ENCODE assay signal across 24 cellular contexts in genomic region chr16:1169285-1170075, GRCh38. TPM values are rescaled to one million over a fixed set of nuclear protein-coding genes. Genes with fewer than 3 reads are reported as not detected.
DNase-seq lines count a peak whose midpoint lies in the region; ATAC-seq and TF ChIP-seq lines count a peak whose summit lies in the region.
"Had no signal": no experiment of that assay in that cellular context is flagged by ENCODE, and none has a peak within 500 bp of the region (broad histone marks: within the 10 kb centered on the region; RNA-seq: fewer than 3 reads in every experiment).

No MANE protein-coding gene starts in this region.

- H3K4me1 Mint-ChIP-seq in activated CD8-positive, alpha-beta T cell treated with anti-CD3 and anti-CD28 coated beads, Interleukin-2, amount 10 ng/mL, durations not matched to agents 7 days and 5 days (ENCODE audit: low read depth) = no peaks in the 10 kb centered on the region
- H3K4me1 Mint-ChIP-seq: activated CD4-positive, alpha-beta T cell treated with anti-CD3 and anti-CD28 coated beads, Interleukin-2, amount 10 ng/mL, durations not matched to agents 7 days and 5 days; CD4-positive, CD25-positive, alpha-beta regulatory T cell; stimulated activated effector memory CD8-positive, alpha-beta T cell treated with anti-CD3 and anti-CD28 coated beads, Interleukin-12 subunit alpha, Interleukin-12 subunit beta, amount 100 ng/mL, for 72 hours had no signal

- peak overlapping the region in 6 of 12 donors; percentile 19 to 90 (median 30) for H3K27ac ChIP-seq in heart left ventricle
- peak overlapping the region; percentile 51 for H3K27ac ChIP-seq in left ventricle myocardium inferior (replicated peaks)
- peak overlapping the region; percentile 64 to 67 for H3K27ac ChIP-seq in prostate gland
- no peak overlapping the region for H3K27ac ChIP-seq in aorta (ENCODE audit: low read depth in 1 of 2, low read length in 2 of 2)
- H3K27ac ChIP-seq: A549, spleen had no signal

- 28 to 63% (median 55%) methylated on average over 12 to 45 of the region's 45 CpGs for WGBS in heart left ventricle, 4 donors
- 59% methylated on average over 45 of the region's 45 CpGs for WGBS in prostate gland
- WGBS in aorta, 2 donors = 38 to 41% methylated on average over 40 to 45 of the region's 45 CpGs

- H3K27ac Mint-ChIP-seq in activated CD8-positive, alpha-beta T cell treated with anti-CD3 and anti-CD28 coated beads, Interleukin-2, amount 10 ng/mL, durations not matched to agents 7 days and 5 days = no peak overlapping the region
- H3K27ac Mint-ChIP-seq: activated CD4-positive, alpha-beta T cell treated with anti-CD3 and anti-CD28 coated beads, Interleukin-2, amount 10 ng/mL, durations not matched to agents 7 days and 5 days; activated naive CD4-positive, alpha-beta T cell treated with anti-CD3 and anti-CD28 coated beads for 36 hours; CD4-positive, CD25-positive, alpha-beta regulatory T cell; stimulated activated effector memory CD8-positive, alpha-beta T cell treated with anti-CD3 and anti-CD28 coated beads, Interleukin-12 subunit alpha, Interleukin-12 subunit beta, amount 100 ng/mL, for 72 hours had no signal

- H3K27me3 Mint-ChIP-seq in activated CD8-positive, alpha-beta T cell treated with anti-CD3 and anti-CD28 coated beads, Interleukin-2, amount 10 ng/mL, durations not matched to agents 7 days and 5 days (ENCODE audit: low read depth) = no peaks in the 10 kb centered on the region
- H3K27me3 Mint-ChIP-seq: activated CD4-positive, alpha-beta T cell treated with anti-CD3 and anti-CD28 coated beads, Interleukin-2, amount 10 ng/mL, durations not matched to agents 7 days and 5 days; CD4-positive, CD25-positive, alpha-beta regulatory T cell had no signal

- H3K36me3 ChIP-seq in heart left ventricle (no peaks in the 10 kb centered on the region), left ventricle myocardium inferior (no peaks in the 10 kb centered on the region), prostate gland (no peaks in the 10 kb centered on the region), aorta (ENCODE audit: control insufficient read depth in 1 of 2, insufficient read depth in 2 of 2, low read length in 1 of 2) (no peaks in the 10 kb centered on the region)
- H3K36me3 ChIP-seq: spleen had no signal

- peak; percentile 16 to 59 (median 42) for ATAC-seq in heart left ventricle
- ATAC-seq in aorta (ENCODE audit: low FRiP score) = peak; percentile 40
- no peak for ATAC-seq in activated CD8-positive, alpha-beta T cell treated with anti-CD3 and anti-CD28 coated beads, Interleukin-2, amount 10 ng/mL, durations not matched to agents 7 days and 5 days
- ATAC-seq in GM21423 (IDR thresholded peaks at IDR 0.05; ENCODE audit: unreplicated experiment) = no peak
- ATAC-seq: A549; stimulated activated effector memory CD8-positive, alpha-beta T cell treated with anti-CD3 and anti-CD28 coated beads, Interleukin-12 subunit alpha, Interleukin-12 subunit beta, amount 100 ng/mL, for 72 hours had no signal

- TF ChIP-seq POLR2A in heart left ventricle (IDR thresholded peaks at IDR 0.05) (no peak), prostate gland (IDR thresholded peaks at IDR 0.05) (no peak)

- no peak overlapping the region for H3K4me3 Mint-ChIP-seq in activated CD8-positive, alpha-beta T cell treated with anti-CD3 and anti-CD28 coated beads, Interleukin-2, amount 10 ng/mL, durations not matched to agents 7 days and 5 days
- H3K4me3 Mint-ChIP-seq: activated CD4-positive, alpha-beta T cell treated with anti-CD3 and anti-CD28 coated beads, Interleukin-2, amount 10 ng/mL, durations not matched to agents 7 days and 5 days; activated naive CD4-positive, alpha-beta T cell treated with anti-CD3 and anti-CD28 coated beads for 36 hours; CD4-positive, CD25-positive, alpha-beta regulatory T cell; H9; stimulated activated effector memory CD8-positive, alpha-beta T cell treated with anti-CD3 and anti-CD28 coated beads, Interleukin-12 subunit alpha, Interleukin-12 subunit beta, amount 100 ng/mL, for 72 hours had no signal

- CTCF ChIA-PET in activated CD8-positive, alpha-beta T cell treated with anti-CD3 and anti-CD28 coated beads, Interleukin-2, amount 10 ng/mL, durations not matched to agents 7 days and 5 days (lab: Charles Lee) = no interaction called here

- H3K36me3 Mint-ChIP-seq in activated CD8-positive, alpha-beta T cell treated with anti-CD3 and anti-CD28 coated beads, Interleukin-2, amount 10 ng/mL, durations not matched to agents 7 days and 5 days (ENCODE audit: low read depth) = no peaks in the 10 kb centered on the region
- H3K36me3 Mint-ChIP-seq: CD4-positive, CD25-positive, alpha-beta regulatory T cell; stimulated activated effector memory CD8-positive, alpha-beta T cell treated with anti-CD3 and anti-CD28 coated beads, Interleukin-12 subunit alpha, Interleukin-12 subunit beta, amount 100 ng/mL, for 72 hours had no signal

- H3K4me1 ChIP-seq in heart left ventricle = peaks cover 0 to 12% (median 0%) of the 10 kb centered on the region in 12 donors
- no peaks in the 10 kb centered on the region for H3K4me1 ChIP-seq in left ventricle myocardium inferior
- no peaks in the 10 kb centered on the region for H3K4me1 ChIP-seq in prostate gland (replicated peaks)
- no peaks in the 10 kb centered on the region for H3K4me1 ChIP-seq in aorta (ENCODE audit: control insufficient read depth in 1 of 2, insufficient read depth in 2 of 2, low read length in 2 of 2)
- H3K4me1 ChIP-seq: spleen had no signal

- POLR2A ChIA-PET in activated CD8-positive, alpha-beta T cell treated with anti-CD3 and anti-CD28 coated beads, Interleukin-2, amount 10 ng/mL, durations not matched to agents 7 days and 5 days (lab: Charles Lee) = no interaction called here

- intact Hi-C loops in heart left ventricle (cut with DNase I) (no loop called here), cardiac septum (cut with DNase I) (no loop called here), left ventricle myocardium inferior (cut with micrococcal nuclease) (no loop called here), prostate gland (cut with DNase I) (no loop called here), aorta (cut with DNase I) (no loop called here)

- DNase-seq in heart left ventricle (peak in 4 of 5 donors; percentile 33 to 62 (median 40)), cardiac septum (ENCODE audit: low spot score) (no peak), left ventricle myocardium inferior (no peak), prostate gland (ENCODE audit: low spot score) (no peak), aorta (no peak), KG1 (lab: John Stamatoyannopoulos, UW) (no peak)
- no peak for DNase-seq in activated CD8-positive, alpha-beta T cell treated with anti-CD3 and anti-CD28 coated beads, Interleukin-2, amount 10 ng/mL, durations not matched to agents 7 days and 5 days
- DNase-seq: activated CD4-positive, alpha-beta T cell treated with anti-CD3 and anti-CD28 coated beads, Interleukin-2, amount 10 ng/mL, durations not matched to agents 7 days and 5 days; activated naive CD4-positive, alpha-beta T cell treated with anti-CD3 and anti-CD28 coated beads for 36 hours; CD4-positive, CD25-positive, alpha-beta regulatory T cell; dermis blood vessel endothelial cell; DMS53; erythroblast; H9; kidney; midbrain; NCI-H187; NCI-H446 treated with DMSO at 0.1 percent for 48 hours; spleen; trophoblast cell had no signal

- H3K4me3 ChIP-seq in heart left ventricle (no peak overlapping the region), left ventricle myocardium inferior (no peak overlapping the region), prostate gland (no peak overlapping the region), aorta (ENCODE audit: low read length in 2 of 2) (no peak overlapping the region)
- H3K4me3 ChIP-seq: A549, spleen had no signal

- no peaks in the 10 kb centered on the region for H3K9me3 Mint-ChIP-seq in activated CD8-positive, alpha-beta T cell treated with anti-CD3 and anti-CD28 coated beads, Interleukin-2, amount 10 ng/mL, durations not matched to agents 7 days and 5 days (ENCODE audit: insufficient read depth)
- H3K9me3 Mint-ChIP-seq: activated CD4-positive, alpha-beta T cell treated with anti-CD3 and anti-CD28 coated beads, Interleukin-2, amount 10 ng/mL, durations not matched to agents 7 days and 5 days; activated naive CD4-positive, alpha-beta T cell treated with anti-CD3 and anti-CD28 coated beads for 36 hours; H9; stimulated activated effector memory CD8-positive, alpha-beta T cell treated with anti-CD3 and anti-CD28 coated beads, Interleukin-12 subunit alpha, Interleukin-12 subunit beta, amount 100 ng/mL, for 72 hours had no signal

- no peak for TF ChIP-seq CTCF in heart left ventricle (IDR thresholded peaks at IDR 0.05)
- TF ChIP-seq CTCF in left ventricle myocardium inferior (IDR thresholded peaks at IDR 0.05; ENCODE audit: borderline replicate concordance) = no peak
- no peak for TF ChIP-seq CTCF in prostate gland (IDR thresholded peaks at IDR 0.05)

- H3K27me3 ChIP-seq in heart left ventricle (peaks cover 0 to 28% (median 3%) of the 10 kb centered on the region in 9 donors), left ventricle myocardium inferior (ENCODE audit: low read depth) (peaks cover 53% of the 10 kb centered on the region), prostate gland (replicated peaks; ENCODE audit: insufficient read depth) (no peaks in the 10 kb centered on the region), aorta (ENCODE audit: control insufficient read depth in 1 of 2, insufficient read depth in 2 of 2, low read length in 1 of 2) (no peaks in the 10 kb centered on the region)

- H3K9me3 ChIP-seq in heart left ventricle (no peaks in the 10 kb centered on the region), left ventricle myocardium inferior (replicated peaks) (no peaks in the 10 kb centered on the region), prostate gland (no peaks in the 10 kb centered on the region), aorta (ENCODE audit: control insufficient read depth, low read length) (no peaks in the 10 kb centered on the region)
- H3K9me3 ChIP-seq: A549, spleen had no signal

RNA-seq across cellular contexts. Expression of gene CACNA1H, which starts 16.6 kb away (rescaled TPM):
- 10 to 100 TPM in 2 of 9 donors, 1 to 10 TPM in 7; 1.6 to 14.6 (median 2.6) TPM for total RNA-seq in heart left ventricle
- polyA plus RNA-seq in heart left ventricle = 1 to 10 TPM; 5.3 to 6.2 TPM
- total RNA-seq in cardiac septum = 4.7 TPM
- 2.5 TPM for total RNA-seq in left ventricle myocardium inferior
- total RNA-seq in prostate gland = 100 to 1,000 TPM in 1 of 2 donors, 10 to 100 TPM in 1; 32.5 to 111 TPM
- total RNA-seq in aorta = 10 to 100 TPM in 1 of 2 donors, 1 to 10 TPM in 1; 8.9 to 17.8 TPM
- 10 to 100 TPM in 1 of 2 donors, 1 to 10 TPM in 1; 1.3 to 10.7 TPM for polyA plus RNA-seq in aorta
- total RNA-seq in activated CD8-positive, alpha-beta T cell treated with anti-CD3 and anti-CD28 coated beads, Interleukin-2, amount 10 ng/mL, durations not matched to agents 7 days and 5 days = under 1 TPM; 0.57 to 0.92 TPM
- total RNA-seq: HT1080 had no signal

RNA-seq across cellular contexts. Expression of gene TPSG1, which starts 55.6 kb away (rescaled TPM):
- total RNA-seq in heart left ventricle (not detected), cardiac septum (not detected), left ventricle myocardium inferior (not detected), prostate gland (not detected), aorta (under 1 TPM in 1 of 2 donors, not detected in 1; 0.81 TPM)
- polyA plus RNA-seq in heart left ventricle (not detected), aorta (1 to 10 TPM in 1 of 2 donors, not detected in 1; 4.6 TPM)
- total RNA-seq in activated CD8-positive, alpha-beta T cell treated with anti-CD3 and anti-CD28 coated beads, Interleukin-2, amount 10 ng/mL, durations not matched to agents 7 days and 5 days = not detected
- total RNA-seq: activated CD4-positive, alpha-beta T cell treated with anti-CD3 and anti-CD28 coated beads, Interleukin-2, amount 10 ng/mL, durations not matched to agents 7 days and 5 days; activated naive CD4-positive, alpha-beta T cell treated with anti-CD3 and anti-CD28 coated beads for 36 hours; CD4-positive, CD25-positive, alpha-beta regulatory T cell; dermis blood vessel endothelial cell; H9; HT1080 had no signal
- polyA plus RNA-seq: A549; CD4-positive, CD25-positive, alpha-beta regulatory T cell; spleen had no signal

Comparison
In these comparisons a context has a peak if more than half of its experiments do, and no peak if none do; other contexts are left out.
1. DNase-seq: peak in heart left ventricle (4 of 5); none in cardiac septum (single experiment), left ventricle myocardium inferior (single experiment), prostate gland (single experiment), aorta (0 of 2), activated CD8-positive, alpha-beta T cell treated with anti-CD3 and anti-CD28 coated beads, Interleukin-2, amount 10 ng/mL, durations not matched to agents 7 days and 5 days (single experiment) and KG1 (single experiment).
2. ATAC-seq: peak in heart left ventricle (4 of 4) and aorta (single experiment); none in activated CD8-positive, alpha-beta T cell treated with anti-CD3 and anti-CD28 coated beads, Interleukin-2, amount 10 ng/mL, durations not matched to agents 7 days and 5 days (single experiment) and GM21423 (single experiment).
3. H3K27ac ChIP-seq: peak in left ventricle myocardium inferior (single experiment) and prostate gland (2 of 2); none in aorta (0 of 2).